ENCODE assay signal across 8 cellular contexts in genomic region chr7:4882742-4883351, GRCh38.
DNase-seq lines count a peak whose midpoint lies in the region; ATAC-seq and TF ChIP-seq lines count a peak whose summit lies in the region.

No MANE protein-coding gene starts in this region.

- H3K36me3 Mint-ChIP-seq in T-helper 1 cell treated with Interleukin-12 subunit alpha and Interleukin-12 subunit beta and Interleukin-4 antibody, amounts not matched to agents 30 μg/mL and 1 μg/mL, for 36 hours (ENCODE audit: low read depth): no peaks in the 10 kb centered on the region
- H3K36me3 Mint-ChIP-seq in stimulated activated naive B cell treated with anti-CD40 and anti-IgM and Interleukin-4, amounts not matched to agents 10 μg/mL and 1 μg/mL and 100 μg/mL, for 72 hours: peaks cover 0 to 1% of the 10 kb centered on the region in 2 donors

- peak overlapping the region; percentile 57 for H3K4me3 Mint-ChIP-seq in T-helper 1 cell treated with Interleukin-12 subunit alpha and Interleukin-12 subunit beta and Interleukin-4 antibody, amounts not matched to agents 30 μg/mL and 1 μg/mL, for 36 hours
- peak overlapping the region; percentile 50 to 59 for H3K4me3 Mint-ChIP-seq in stimulated activated naive B cell treated with anti-CD40 and anti-IgM and Interleukin-4, amounts not matched to agents 10 μg/mL and 1 μg/mL and 100 μg/mL, for 72 hours

- H3K4me1 ChIP-seq in iPS-15b (ENCODE audit: control insufficient read depth, insufficient read depth, low read length): no peaks in the 10 kb centered on the region

- H3K9me3 ChIP-seq in iPS-15b (ENCODE audit: control insufficient read depth, insufficient read depth, low read length): no peaks in the 10 kb centered on the region

- no peaks in the 10 kb centered on the region for H3K27me3 ChIP-seq in iPS-15b (ENCODE audit: control insufficient read depth, insufficient read depth, low read length)

- H3K4me1 Mint-ChIP-seq in T-helper 1 cell treated with Interleukin-12 subunit alpha and Interleukin-12 subunit beta and Interleukin-4 antibody, amounts not matched to agents 30 μg/mL and 1 μg/mL, for 36 hours (ENCODE audit: low read depth): peaks cover 9% of the 10 kb centered on the region
- peaks cover 9 to 17% of the 10 kb centered on the region in 2 donors for H3K4me1 Mint-ChIP-seq in stimulated activated naive B cell treated with anti-CD40 and anti-IgM and Interleukin-4, amounts not matched to agents 10 μg/mL and 1 μg/mL and 100 μg/mL, for 72 hours

- H3K27me3 Mint-ChIP-seq in T-helper 1 cell treated with Interleukin-12 subunit alpha and Interleukin-12 subunit beta and Interleukin-4 antibody, amounts not matched to agents 30 μg/mL and 1 μg/mL, for 36 hours (ENCODE audit: low read depth): peaks cover 30% of the 10 kb centered on the region
- peaks cover 54 to 69% of the 10 kb centered on the region in 2 donors for H3K27me3 Mint-ChIP-seq in stimulated activated naive B cell treated with anti-CD40 and anti-IgM and Interleukin-4, amounts not matched to agents 10 μg/mL and 1 μg/mL and 100 μg/mL, for 72 hours

- no peaks in the 10 kb centered on the region for H3K36me3 ChIP-seq in iPS-15b (ENCODE audit: control insufficient read depth, insufficient read depth, low read length)

- H3K9ac ChIP-seq in iPS-15b (ENCODE audit: low read depth, low read length): no peak overlapping the region

- no peak overlapping the region for H3K27ac Mint-ChIP-seq in T-helper 1 cell treated with Interleukin-12 subunit alpha and Interleukin-12 subunit beta and Interleukin-4 antibody, amounts not matched to agents 30 μg/mL and 1 μg/mL, for 36 hours
- no peak overlapping the region for H3K27ac Mint-ChIP-seq in stimulated activated naive B cell treated with anti-CD40 and anti-IgM and Interleukin-4, amounts not matched to agents 10 μg/mL and 1 μg/mL and 100 μg/mL, for 72 hours

- POLR2A ChIA-PET in GM10248 (lab: Yijun Ruan, JAX): no interaction called here

- TF ChIP-seq CTCF in GM10248 (IDR thresholded peaks at IDR 0.05; ENCODE audit: control extremely low read depth, extremely low read depth, low read depth, missing control alignments): no peak

- DNase-seq in T-helper 1 cell (no peak), GM10248 (ENCODE audit: extremely low spot score) (no peak), NCI-H1930 (lab: John Stamatoyannopoulos, UW) (no peak)
- peak; percentile 25 to 27 for DNase-seq in activated T-cell treated with anti-CD3 and anti-CD28 coated beads, Interleukin-2, amount 50 U/mL, for 48 hours
- DNase-seq in stimulated activated naive B cell treated with anti-CD40 and anti-IgM and Interleukin-4, amounts not matched to agents 10 μg/mL and 1 μg/mL and 100 μg/mL, for 72 hours: no peak

- peak overlapping the region; percentile 58 for H3K4me3 ChIP-seq in iPS-15b (ENCODE audit: low read depth, low read length)

- ATAC-seq in stimulated activated naive B cell treated with anti-CD40 and anti-IgM and Interleukin-4, amounts not matched to agents 10 μg/mL and 1 μg/mL and 100 μg/mL, for 72 hours (replicated peaks): peak in 1 of 2 donors; percentile 10
- no peak for ATAC-seq in HG03378 (IDR thresholded peaks at IDR 0.05; ENCODE audit: unreplicated experiment)

- CTCF ChIA-PET in GM10248 (lab: Yijun Ruan, JAX): interaction anchor here (1.1 to 2.5 kb wide), 4 partner anchors 52 to 90 kb away, joined by 3 to 7 read pairs (median 4); no protein-coding TSS in a partner anchor

- H3K9me3 Mint-ChIP-seq in T-helper 1 cell treated with Interleukin-12 subunit alpha and Interleukin-12 subunit beta and Interleukin-4 antibody, amounts not matched to agents 30 μg/mL and 1 μg/mL, for 36 hours: no peaks in the 10 kb centered on the region
- H3K9me3 Mint-ChIP-seq in stimulated activated naive B cell treated with anti-CD40 and anti-IgM and Interleukin-4, amounts not matched to agents 10 μg/mL and 1 μg/mL and 100 μg/mL, for 72 hours: peaks cover 0 to 2% of the 10 kb centered on the region in 2 donors

Comparison
In these comparisons a context has a peak if more than half of its experiments do, and no peak if none do; other contexts are left out.
1. DNase-seq: peak in activated T-cell treated with anti-CD3 and anti-CD28 coated beads, Interleukin-2, amount 50 U/mL, for 48 hours (2 of 2); none in T-helper 1 cell (0 of 5), stimulated activated naive B cell treated with anti-CD40 and anti-IgM and Interleukin-4, amounts not matched to agents 10 μg/mL and 1 μg/mL and 100 μg/mL, for 72 hours (single experiment), GM10248 (single experiment) and NCI-H1930 (0 of 2).